ENCODE assay signal across 21 cellular contexts in the genomic region with DNA sequence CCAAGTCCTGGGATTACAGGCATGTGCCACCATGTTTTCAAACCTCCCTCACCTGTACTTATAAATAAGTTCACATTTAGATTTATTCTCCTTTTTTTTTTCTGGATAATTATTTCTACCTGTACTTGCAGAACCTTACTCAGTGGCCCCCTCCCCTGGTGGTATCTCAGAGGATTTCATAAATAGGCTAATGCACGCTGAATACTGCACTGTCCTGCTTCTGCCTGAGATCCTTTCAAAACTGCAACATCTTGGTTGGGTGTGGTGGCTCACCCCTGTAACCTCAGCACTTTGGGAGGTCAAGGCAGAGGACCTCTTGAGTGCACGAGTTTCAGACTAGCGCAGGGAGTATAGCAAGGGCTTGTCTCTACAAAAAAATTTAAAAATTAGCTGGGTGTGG.
"Had no signal": no experiment of that assay in that cellular context is flagged by ENCODE, and none has a peak within 500 bp of the region (broad histone marks: within the 10 kb centered on the region; RNA-seq: fewer than 3 reads in every experiment).

No MANE protein-coding gene starts in this region.

- H3K9me3 Mint-ChIP-seq: activated naive CD4-positive, alpha-beta T cell treated with anti-CD3 and anti-CD28 coated beads for 36 hours; activated naive CD8-positive, alpha-beta T cell treated with anti-CD3 and anti-CD28 coated beads, Interleukin-2, amount 50 U/mL, for 24 hours; activated T-cell treated with anti-CD3 and anti-CD28 coated beads, Interleukin-2, amount 50 U/mL, for 24 hours; activated T-helper 2 cell treated with anti-CD3 and anti-CD28 coated beads, Interferon-gamma antibody, Interleukin-2, Interleukin-4, amounts not matched to agents 10 μg/mL and 5 μg/mL and 100 μg/mL, durations not matched to agents 14 hours and 24 hours and 36 hours; central memory CD8-positive, alpha-beta T cell; memory B cell; T-helper 2 cell treated with Interferon-gamma antibody and Interleukin-4, amounts not matched to agents 5 μg/mL and 100 μg/mL, for 36 hours had no signal

- H3K4me3 Mint-ChIP-seq: activated CD4-positive, alpha-beta memory T cell treated with anti-CD3 and anti-CD28 coated beads, Interleukin-2, amount 10 ng/mL, durations not matched to agents 7 days and 5 days; activated CD4-positive, alpha-beta T cell treated with anti-CD3 and anti-CD28 coated beads for 36 hours; activated naive CD4-positive, alpha-beta T cell treated with anti-CD3 and anti-CD28 coated beads for 36 hours; activated naive CD8-positive, alpha-beta T cell treated with anti-CD3 and anti-CD28 coated beads, Interleukin-2, amount 50 U/mL, for 24 hours; activated T-cell treated with anti-CD3 and anti-CD28 coated beads, Interleukin-2, amount 50 U/mL, for 24 hours; central memory CD8-positive, alpha-beta T cell; memory B cell; T-helper 2 cell treated with Interferon-gamma antibody and Interleukin-4, amounts not matched to agents 5 μg/mL and 100 μg/mL, for 36 hours had no signal

- H3K27ac Mint-ChIP-seq: activated CD4-positive, alpha-beta memory T cell treated with anti-CD3 and anti-CD28 coated beads, Interleukin-2, amount 10 ng/mL, durations not matched to agents 7 days and 5 days; activated CD4-positive, alpha-beta T cell treated with anti-CD3 and anti-CD28 coated beads for 36 hours; activated naive CD4-positive, alpha-beta T cell treated with anti-CD3 and anti-CD28 coated beads for 36 hours; activated naive CD8-positive, alpha-beta T cell treated with anti-CD3 and anti-CD28 coated beads, Interleukin-2, amount 50 U/mL, for 24 hours; activated T-cell treated with anti-CD3 and anti-CD28 coated beads, Interleukin-2, amount 50 U/mL, for 24 hours; activated T-helper 2 cell treated with anti-CD3 and anti-CD28 coated beads, Interferon-gamma antibody, Interleukin-2, Interleukin-4, amounts not matched to agents 10 μg/mL and 5 μg/mL and 100 μg/mL, durations not matched to agents 14 hours and 24 hours and 36 hours; memory B cell; T-helper 2 cell treated with Interferon-gamma antibody and Interleukin-4, amounts not matched to agents 5 μg/mL and 100 μg/mL, for 36 hours had no signal

- H3K4me3 ChIP-seq: coronary artery, esophagus squamous epithelium, tibial nerve, uterus had no signal

- H3K4me1 ChIP-seq: uterus had no signal

- H3K27me3 Mint-ChIP-seq: central memory CD8-positive, alpha-beta T cell had no signal

- H3K27me3 ChIP-seq: tibial nerve, uterus had no signal

- H3K36me3 ChIP-seq: esophagus squamous epithelium, tibial nerve, uterus had no signal

- H3K36me3 Mint-ChIP-seq: memory B cell had no signal

- H3K9me3 ChIP-seq: esophagus squamous epithelium, tibial nerve, uterus had no signal

- DNase-seq: activated CD4-positive, alpha-beta memory T cell treated with anti-CD3 and anti-CD28 coated beads, Interleukin-2, amount 10 ng/mL, durations not matched to agents 7 days and 5 days; activated CD4-positive, alpha-beta T cell treated with anti-CD3 and anti-CD28 coated beads for 36 hours; activated naive CD4-positive, alpha-beta T cell treated with anti-CD3 and anti-CD28 coated beads for 36 hours; activated naive CD8-positive, alpha-beta T cell treated with anti-CD3 and anti-CD28 coated beads, Interleukin-2, amount 50 U/mL, for 24 hours; activated T-cell treated with anti-CD3 and anti-CD28 coated beads, Interleukin-2, amount 50 U/mL, for 24 hours; anterior cingulate cortex; esophagus squamous epithelium; occipital lobe; posterior cingulate gyrus; retina; stimulated activated CD4-positive, alpha-beta T cell treated with anti-CD3 and anti-CD28 coated beads, Interleukin-1b, Interleukin-23, amount 100 ng/mL, for 48 hours; stimulated activated CD8-positive, alpha-beta memory T cell treated with anti-CD3 and anti-CD28 coated beads, Interleukin-4, amount 100 ng/mL, for 48 hours; stimulated activated naive CD8-positive, alpha-beta T cell treated with anti-CD3 and anti-CD28 coated beads, Interleukin-15, Interleukin-2, amounts not matched to agents 100 U/mL and 50 U/mL, for 24 hours; substantia nigra; uterus had no signal

- H3K27ac ChIP-seq: coronary artery, tibial nerve, uterus had no signal
